Comparison of ENCODE assay signal across 8 cellular contexts in genomic region chr4:77025643-77026321, GRCh38. TPM values are rescaled to one million over a fixed set of nuclear protein-coding genes. Genes with fewer than 3 reads are reported as not detected.
A peak's percentile ranks its signal among the peaks of the same experiment; 100 is the strongest.
DNase-seq lines count a peak whose midpoint lies in the region; ATAC-seq and TF ChIP-seq lines count a peak whose summit lies in the region.

No MANE protein-coding gene starts in this region.

- H3K4me1 ChIP-seq in mucosa of descending colon (ENCODE audit: low read depth): no peaks in the 10 kb centered on the region

- no peaks in the 10 kb centered on the region for H3K36me3 ChIP-seq in mucosa of descending colon (ENCODE audit: low read depth)

- H3K9me3 ChIP-seq in mucosa of descending colon: no peaks in the 10 kb centered on the region

- peak; percentile 83 for ATAC-seq in GM19372 (IDR thresholded peaks at IDR 0.05; ENCODE audit: low read depth, unreplicated experiment)
- peak; percentile 92 for ATAC-seq in HG03095 (IDR thresholded peaks at IDR 0.05; ENCODE audit: unreplicated experiment)
- ATAC-seq in HG03025 (IDR thresholded peaks at IDR 0.05; ENCODE audit: low FRiP score, unreplicated experiment): no peak
- ATAC-seq in mucosa of descending colon: no peak

- H3K4me1 Mint-ChIP-seq in activated naive CD8-positive, alpha-beta T cell treated with anti-CD3 and anti-CD28 coated beads for 36 hours: peaks cover 50% of the 10 kb centered on the region

- in situ Hi-C loops in GM13976 (cut with MboI; ENCODE audit: low sequenced_read_pairs, unreplicated experiment): loop anchor here (25.0 kb wide), 1 partner anchor 513 kb away; no protein-coding TSS in a partner anchor

- no peaks in the 10 kb centered on the region for H3K9me3 Mint-ChIP-seq in activated naive CD8-positive, alpha-beta T cell treated with anti-CD3 and anti-CD28 coated beads for 36 hours

- no peaks in the 10 kb centered on the region for H3K27me3 Mint-ChIP-seq in activated naive CD8-positive, alpha-beta T cell treated with anti-CD3 and anti-CD28 coated beads for 36 hours

- intact Hi-C loops in mucosa of descending colon (cut with DNase I, micrococcal nuclease): no loop called here

- peak overlapping the region; percentile 50 for H3K27ac Mint-ChIP-seq in activated naive CD8-positive, alpha-beta T cell treated with anti-CD3 and anti-CD28 coated beads for 36 hours

- H3K4me3 Mint-ChIP-seq in activated naive CD8-positive, alpha-beta T cell treated with anti-CD3 and anti-CD28 coated beads for 36 hours: peak overlapping the region; percentile 2

- H3K36me3 Mint-ChIP-seq in activated naive CD8-positive, alpha-beta T cell treated with anti-CD3 and anti-CD28 coated beads for 36 hours: peaks cover 64% of the 10 kb centered on the region

- DNase-seq in GM13976 (ENCODE audit: low spot score): peak; percentile 43
- no peak for DNase-seq in activated naive CD8-positive, alpha-beta T cell treated with anti-CD3 and anti-CD28 coated beads for 36 hours
- no peak for DNase-seq in mucosa of descending colon
- no peak for DNase-seq in putamen (ENCODE audit: low spot score)
- no peak for DNase-seq in ureter (ENCODE audit: low spot score)

- no peak overlapping the region for H3K4me3 ChIP-seq in mucosa of descending colon

- TF ChIP-seq CTCF in GM13976 (IDR thresholded peaks at IDR 0.05; ENCODE audit: borderline replicate concordance, control extremely low read depth, extremely low read depth, insufficient read depth, missing control alignments): no peak
- TF ChIP-seq CTCF in mucosa of descending colon (IDR thresholded peaks at IDR 0.05): no peak

RNA-seq across cellular contexts. Expression of gene CCNI, which starts 50.0 kb away (rescaled TPM):
- 100 to 1,000 TPM; 230 to 237 TPM for total RNA-seq in activated naive CD8-positive, alpha-beta T cell treated with anti-CD3 and anti-CD28 coated beads for 36 hours
- total RNA-seq in mucosa of descending colon (100 to 1,000 TPM; 175 to 323 (median 190) TPM), ureter (238 TPM)

Comparison
In these comparisons a context has a peak if more than half of its experiments do, and no peak if none do; other contexts are left out.
1. ATAC-seq: peak in GM19372 (single experiment) and HG03095 (single experiment); none in HG03025 (single experiment) and mucosa of descending colon (single experiment).